ENCODE assay signal across 13 cellular contexts in genomic region chr22:23896523-23897186, GRCh38. TPM values are rescaled to one million over a fixed set of nuclear protein-coding genes. Genes with fewer than 3 reads are reported as not detected.
DNase-seq lines count a peak whose midpoint lies in the region; ATAC-seq and TF ChIP-seq lines count a peak whose summit lies in the region.
"Had no signal": no experiment of that assay in that cellular context is flagged by ENCODE, and none has a peak within 500 bp of the region (broad histone marks: within the 10 kb centered on the region; RNA-seq: fewer than 3 reads in every experiment).

No MANE protein-coding gene starts in this region.

- H3K4me3 ChIP-seq in Panc1 (ENCODE audit: low read depth in 2 of 2, low read length in 2 of 2) (no peak overlapping the region), mammary epithelial cell (replicated peaks in 1 of 3; ENCODE audit: insufficient read depth in 1 of 3, low read depth in 2 of 3, low read length in 3 of 3) (no peak overlapping the region)

- in situ Hi-C loops in Panc1 (cut with HindIII; ENCODE audit: low pct_unique_long_range_greater_than_20kb, low sequenced_read_pairs) (no loop called here), mammary epithelial cell (cut with MboI; ENCODE audit: low sequenced_read_pairs in 2 of 2) (no loop called here)

- peaks cover 6% of the 10 kb centered on the region; the same call in 1 of the 2 replicates for H3K36me3 ChIP-seq in Panc1 (ENCODE audit: control insufficient read depth, insufficient read depth, low read length)
- peaks cover 6% of the 10 kb centered on the region for H3K36me3 ChIP-seq in mammary epithelial cell (ENCODE audit: insufficient read depth, low read length)

- no peaks in the 10 kb centered on the region for H4K20me1 ChIP-seq in mammary epithelial cell (ENCODE audit: insufficient read depth, low read length)

- H3K4me1 ChIP-seq in Panc1 (ENCODE audit: control insufficient read depth, insufficient read depth, low read length) (peaks cover 21% of the 10 kb centered on the region), mammary epithelial cell (ENCODE audit: insufficient read depth, low read length) (peaks cover 21% of the 10 kb centered on the region)

- no peaks in the 10 kb centered on the region for H3K9me3 Mint-ChIP-seq in activated T-cell treated with anti-CD3 and anti-CD28 coated beads, Interleukin-2, amount 50 U/mL, for 24 hours
- H3K9me3 Mint-ChIP-seq in stimulated activated effector memory CD8-positive, alpha-beta T cell treated with anti-CD3 and anti-CD28 coated beads, Interleukin-12 subunit alpha, Interleukin-12 subunit beta, amount 100 ng/mL, for 72 hours: no peaks in the 10 kb centered on the region
- H3K9me3 Mint-ChIP-seq: dendritic cell treated with granulocyte-macrophage colony-stimulating factor and Interleukin-4, amounts not matched to agents 40 ng/mL and 50 ng/mL, for 4 days had no signal

- peaks cover 33% of the 10 kb centered on the region for H3K79me2 ChIP-seq in mammary epithelial cell (ENCODE audit: insufficient read depth, low read length)

- ATAC-seq in Panc1: no peak
- no peak for ATAC-seq in stimulated activated effector memory CD8-positive, alpha-beta T cell treated with anti-CD3 and anti-CD28 coated beads, Interleukin-12 subunit alpha, Interleukin-12 subunit beta, amount 100 ng/mL, for 72 hours
- ATAC-seq in GM21825 (IDR thresholded peaks at IDR 0.05; ENCODE audit: unreplicated experiment): no peak
- ATAC-seq: Right ventricle myocardium inferior had no signal

- peak overlapping the region; percentile 97 for H3K4me3 Mint-ChIP-seq in activated T-cell treated with anti-CD3 and anti-CD28 coated beads, Interleukin-2, amount 50 U/mL, for 24 hours
- peak overlapping the region; percentile 92 for H3K4me3 Mint-ChIP-seq in stimulated activated effector memory CD8-positive, alpha-beta T cell treated with anti-CD3 and anti-CD28 coated beads, Interleukin-12 subunit alpha, Interleukin-12 subunit beta, amount 100 ng/mL, for 72 hours

- no peak overlapping the region for H3K9ac ChIP-seq in mammary epithelial cell (ENCODE audit: insufficient read depth, low read length)

- 90% methylated on average over 5 of the region's 8 CpGs for WGBS in mammary epithelial cell (ENCODE audit: low coverage, missing lambda C conversion rate)

- DNase-seq in activated T-cell treated with anti-CD3 and anti-CD28 coated beads, Interleukin-2, amount 50 U/mL, for 24 hours: no peak
- no peak for DNase-seq in activated T-cell treated with anti-CD3 and anti-CD28 coated beads, Interleukin-2, amount 50 U/mL, for 1 hour
- no peak for DNase-seq in Panc1 (ENCODE audit: low read depth, low spot score)
- DNase-seq in mammary epithelial cell: no peak
- DNase-seq in stimulated activated effector memory CD8-positive, alpha-beta T cell treated with anti-CD3 and anti-CD28 coated beads, Interleukin-12 subunit alpha, Interleukin-12 subunit beta, amount 100 ng/mL, for 72 hours (ENCODE audit: low spot score in 2 of 2): no peak
- no peak for DNase-seq in stimulated activated CD4-positive, alpha-beta T cell treated with anti-CD3 and anti-CD28 coated beads, Interleukin-4, amount 100 ng/mL, for 24 hours
- DNase-seq in NCI-H1417 treated with DMSO at 0.1 percent for 48 hours (lab: John Stamatoyannopoulos, UW): no peak
- DNase-seq: activated CD4-positive, CD25-positive, alpha-beta regulatory T cell; foreskin fibroblast; MG63 had no signal

- TF ChIP-seq CTCF in Panc1 (IDR thresholded peaks at IDR 0.05) (no peak), mammary epithelial cell (conservative IDR thresholded peaks at IDR 0.05 in 1 of 2, IDR thresholded peaks at IDR 0.05 in 1 of 2; ENCODE audit: extremely low read depth in 1 of 2, insufficient read depth in 1 of 2, low read depth in 1 of 2, low read length in 2 of 2) (no peak)

- H2AFZ ChIP-seq in mammary epithelial cell (ENCODE audit: low read depth, low read length): no peak overlapping the region

- H3K27me3 Mint-ChIP-seq in activated T-cell treated with anti-CD3 and anti-CD28 coated beads, Interleukin-2, amount 50 U/mL, for 24 hours: no peaks in the 10 kb centered on the region

- peaks cover 32% of the 10 kb centered on the region for H3K4me1 Mint-ChIP-seq in activated T-cell treated with anti-CD3 and anti-CD28 coated beads, Interleukin-2, amount 50 U/mL, for 24 hours (ENCODE audit: low read depth)
- peaks cover 38% of the 10 kb centered on the region for H3K4me1 Mint-ChIP-seq in stimulated activated effector memory CD8-positive, alpha-beta T cell treated with anti-CD3 and anti-CD28 coated beads, Interleukin-12 subunit alpha, Interleukin-12 subunit beta, amount 100 ng/mL, for 72 hours

- peak overlapping the region; percentile 87 for H3K4me2 ChIP-seq in mammary epithelial cell (ENCODE audit: insufficient read depth, low read depth, low read length)

- dilution Hi-C loops in mammary epithelial cell (cut with HindIII; ENCODE audit: low sequenced_read_pairs): no loop called here

- CTCF ChIA-PET in Panc1 (lab: Charles Lee) (no interaction called here), mammary epithelial cell (lab: Charles Lee; ENCODE audit: low non-redundant PET) (interaction anchor here (0.6 kb wide), 1 partner anchor 31 kb away, joined by 33 read pairs; no protein-coding TSS in a partner anchor)

- BruUV-seq in Panc1 (replicated peaks; lab: Mats Ljungman, UMichigan) (no TSS peak), mammary epithelial cell (replicated peaks; lab: Mats Ljungman, UMichigan) (no TSS peak)

- H3K36me3 Mint-ChIP-seq in activated T-cell treated with anti-CD3 and anti-CD28 coated beads, Interleukin-2, amount 50 U/mL, for 24 hours (ENCODE audit: low read depth): peaks cover 60% of the 10 kb centered on the region
- H3K36me3 Mint-ChIP-seq in stimulated activated effector memory CD8-positive, alpha-beta T cell treated with anti-CD3 and anti-CD28 coated beads, Interleukin-12 subunit alpha, Interleukin-12 subunit beta, amount 100 ng/mL, for 72 hours: peaks cover 46% of the 10 kb centered on the region

- H3K27ac ChIP-seq in Panc1 (ENCODE audit: low read length): peak overlapping the region; percentile 93
- no peak overlapping the region for H3K27ac ChIP-seq in mammary epithelial cell (ENCODE audit: insufficient read depth, low read depth, low read length)

- peak overlapping the region; percentile 100 for H3K27ac Mint-ChIP-seq in activated T-cell treated with anti-CD3 and anti-CD28 coated beads, Interleukin-2, amount 50 U/mL, for 24 hours
- peak overlapping the region; percentile 80 for H3K27ac Mint-ChIP-seq in stimulated activated effector memory CD8-positive, alpha-beta T cell treated with anti-CD3 and anti-CD28 coated beads, Interleukin-12 subunit alpha, Interleukin-12 subunit beta, amount 100 ng/mL, for 72 hours
- H3K27ac Mint-ChIP-seq: dendritic cell treated with granulocyte-macrophage colony-stimulating factor and Interleukin-4, amounts not matched to agents 40 ng/mL and 50 ng/mL, for 4 days had no signal

- intact Hi-C loops in Panc1 (cut with micrococcal nuclease; ENCODE audit: unreplicated experiment) (no loop called here), mammary epithelial cell (cut with micrococcal nuclease) (loop anchor here (10.0 kb wide), 1 partner anchor 288 kb away; the partner anchor contains the start of gene SUSD2)

- H3K9me3 ChIP-seq in Panc1 (ENCODE audit: control insufficient read depth, insufficient read depth, low read depth, low read length): no peaks in the 10 kb centered on the region; the same call in 1 of the 2 replicates
- no peaks in the 10 kb centered on the region for H3K9me3 ChIP-seq in mammary epithelial cell (replicated peaks; ENCODE audit: insufficient read depth, low read length)
- H3K9me3 ChIP-seq: MG63 had no signal

- H3K27me3 ChIP-seq in Panc1 (ENCODE audit: control insufficient read depth, insufficient read depth, low read length): no peaks in the 10 kb centered on the region
- no peaks in the 10 kb centered on the region for H3K27me3 ChIP-seq in mammary epithelial cell (ENCODE audit: insufficient read depth, low read length)
- H3K27me3 ChIP-seq: MG63 had no signal

- POLR2A ChIA-PET in Panc1 (lab: Charles Lee): interaction anchor here (0.6 kb wide), 1 partner anchor 8 kb away, joined by 5 read pairs; no protein-coding TSS in a partner anchor

RNA-seq across cellular contexts. Expression of gene MIF, which starts 2.5 kb away (rescaled TPM):
- 936 TPM for total RNA-seq in Panc1 (2021; ENCODE audit: unreplicated experiment)
- 2,024 TPM for polyA plus RNA-seq in Panc1 (2012; ENCODE audit: insufficient read length)
- 1,000 to 10,000 TPM in 1 of 2 donors, 100 to 1,000 TPM in 1; 359 to 1,214 TPM for total RNA-seq in mammary epithelial cell
- 582 TPM for polyA plus RNA-seq in mammary epithelial cell
- 28.8 TPM for polyA minus RNA-seq in mammary epithelial cell

RNA-seq across cellular contexts. Expression of gene SLC2A11, which starts 39.0 kb away (rescaled TPM):
- total RNA-seq in Panc1 (2021; ENCODE audit: unreplicated experiment): 33.8 TPM
- polyA plus RNA-seq in Panc1 (2012; ENCODE audit: insufficient read length): 41.6 TPM
- 10 to 100 TPM; 14.7 to 26.3 TPM for total RNA-seq in mammary epithelial cell
- polyA plus RNA-seq in mammary epithelial cell: 6.0 TPM
- 0.78 TPM for polyA minus RNA-seq in mammary epithelial cell

RNA-seq across cellular contexts. Expression of gene DERL3, which starts 57.8 kb away (rescaled TPM):
- total RNA-seq in Panc1 (2021; ENCODE audit: unreplicated experiment) (1.0 TPM), mammary epithelial cell (not detected)
- polyA plus RNA-seq in Panc1 (2012; ENCODE audit: insufficient read length): 0.73 TPM
- polyA plus RNA-seq in mammary epithelial cell: 0.15 TPM
- polyA minus RNA-seq in mammary epithelial cell: not detected
